ENCODE assay signal across 28 cellular contexts in genomic region chr7:43449577-43449976, GRCh38.
"Had no signal": no experiment of that assay in that cellular context is flagged by ENCODE, and none has a peak within 500 bp of the region (broad histone marks: within the 10 kb centered on the region; RNA-seq: fewer than 3 reads in every experiment).

No MANE protein-coding gene starts in this region.

- H3K27ac ChIP-seq: epithelial cell of prostate, esophagus squamous epithelium, neutrophil, sigmoid colon, thyroid gland, upper lobe of right lung had no signal

- H3K4me1 ChIP-seq: esophagus squamous epithelium, sigmoid colon, thyroid gland, upper lobe of right lung had no signal

- ATAC-seq: activated naive CD8-positive, alpha-beta T cell treated with anti-CD3 and anti-CD28 coated beads, Interleukin-2, amount 50 U/mL, for 24 hours; left colon; stimulated activated memory B cell treated with anti-CD40 and anti-IgM and Interleukin-4, amounts not matched to agents 10 μg/mL and 1 μg/mL and 100 μg/mL, for 72 hours; stimulated activated naive CD8-positive, alpha-beta T cell treated with anti-CD3 and anti-CD28 coated beads, Interleukin-15, amount 100 ng/mL, for 72 hours; T-cell; upper lobe of right lung had no signal

- H3K27ac Mint-ChIP-seq: activated naive CD8-positive, alpha-beta T cell treated with anti-CD3 and anti-CD28 coated beads, Interleukin-2, amount 50 U/mL, for 24 hours; activated T-cell treated with anti-CD3 and anti-CD28 coated beads, Interleukin-2, amount 50 U/mL, for 24 hours; mesothelial cell of epicardium; naive B cell; stimulated activated memory B cell treated with anti-CD40 and anti-IgM and Interleukin-4, amounts not matched to agents 10 μg/mL and 1 μg/mL and 100 μg/mL, for 72 hours; stimulated activated naive CD8-positive, alpha-beta T cell treated with anti-CD3 and anti-CD28 coated beads, Interleukin-15, amount 100 ng/mL, for 72 hours; T-cell had no signal

- H3K4me3 Mint-ChIP-seq: activated naive CD8-positive, alpha-beta T cell treated with anti-CD3 and anti-CD28 coated beads, Interleukin-2, amount 50 U/mL, for 24 hours; activated T-cell treated with anti-CD3 and anti-CD28 coated beads, Interleukin-2, amount 50 U/mL, for 24 hours; mesothelial cell of epicardium; naive B cell; stimulated activated memory B cell treated with anti-CD40 and anti-IgM and Interleukin-4, amounts not matched to agents 10 μg/mL and 1 μg/mL and 100 μg/mL, for 72 hours; stimulated activated naive CD8-positive, alpha-beta T cell treated with anti-CD3 and anti-CD28 coated beads, Interleukin-15, amount 100 ng/mL, for 72 hours; T-cell had no signal

- FAIRE-seq: endometrium, kidney, small intestine had no signal

- H3K36me3 ChIP-seq: esophagus squamous epithelium, neutrophil, sigmoid colon, thyroid gland, upper lobe of right lung had no signal

- H3K4me1 Mint-ChIP-seq: activated naive CD8-positive, alpha-beta T cell treated with anti-CD3 and anti-CD28 coated beads, Interleukin-2, amount 50 U/mL, for 24 hours; mesothelial cell of epicardium; naive B cell; stimulated activated memory B cell treated with anti-CD40 and anti-IgM and Interleukin-4, amounts not matched to agents 10 μg/mL and 1 μg/mL and 100 μg/mL, for 72 hours; stimulated activated naive CD8-positive, alpha-beta T cell treated with anti-CD3 and anti-CD28 coated beads, Interleukin-15, amount 100 ng/mL, for 72 hours; T-cell had no signal

- H3K36me3 Mint-ChIP-seq: mesothelial cell of epicardium; naive B cell; stimulated activated memory B cell treated with anti-CD40 and anti-IgM and Interleukin-4, amounts not matched to agents 10 μg/mL and 1 μg/mL and 100 μg/mL, for 72 hours; T-cell had no signal

- H3K9me3 ChIP-seq: esophagus squamous epithelium, neutrophil, sigmoid colon, thyroid gland, upper lobe of right lung had no signal

- H3K27me3 ChIP-seq: neutrophil, sigmoid colon, thyroid gland had no signal

- H3K4me3 ChIP-seq: esophagus squamous epithelium, sigmoid colon, thyroid gland, upper lobe of right lung had no signal

- H3K9me3 Mint-ChIP-seq: activated naive CD8-positive, alpha-beta T cell treated with anti-CD3 and anti-CD28 coated beads, Interleukin-2, amount 50 U/mL, for 24 hours; activated T-cell treated with anti-CD3 and anti-CD28 coated beads, Interleukin-2, amount 50 U/mL, for 24 hours; mesothelial cell of epicardium; naive B cell; stimulated activated memory B cell treated with anti-CD40 and anti-IgM and Interleukin-4, amounts not matched to agents 10 μg/mL and 1 μg/mL and 100 μg/mL, for 72 hours; stimulated activated naive CD8-positive, alpha-beta T cell treated with anti-CD3 and anti-CD28 coated beads, Interleukin-15, amount 100 ng/mL, for 72 hours; T-cell had no signal

- DNase-seq: activated CD4-positive, alpha-beta T cell treated with anti-CD3 and anti-CD28 coated beads for 4 hours; activated CD4-positive, alpha-beta T cell treated with anti-CD3 and anti-CD28 coated beads, Interleukin-2, amount 50 U/mL, for 48 hours; activated CD8-positive, alpha-beta memory T cell treated with anti-CD3 and anti-CD28 coated beads for 24 hours; activated CD8-positive, alpha-beta memory T cell treated with anti-CD3 and anti-CD28 coated beads, Interleukin-2, amount 50 U/mL, for 4 hours; activated gamma-delta T cell; activated naive CD4-positive, alpha-beta T cell treated with anti-CD3 and anti-CD28 coated beads, Interleukin-2, amount 50 U/mL, for 16 hours; activated naive CD8-positive, alpha-beta T cell treated with anti-CD3 and anti-CD28 coated beads, Interleukin-2, amount 50 U/mL, for 24 hours; activated T-cell treated with anti-CD3 and anti-CD28 coated beads, Interleukin-2, amount 50 U/mL, for 24 hours; amygdala; caudate nucleus; esophagus squamous epithelium; foreskin melanocyte; kidney; left colon; naive B cell; sigmoid colon; small intestine; stimulated activated CD4-positive, alpha-beta T cell treated with anti-CD3 and anti-CD28 coated beads, Interleukin-4, amount 100 ng/mL, for 4 hours; stimulated activated CD8-positive, alpha-beta memory T cell treated with anti-CD3 and anti-CD28 coated beads, Interleukin-4, amount 100 ng/mL, for 48 hours; stimulated activated naive CD8-positive, alpha-beta T cell treated with anti-CD3 and anti-CD28 coated beads, Interleukin-15, amount 100 ng/mL, for 72 hours; T-cell; thyroid gland; upper lobe of right lung had no signal
